8 cellular contexts compared by ENCODE assay signal in genomic region chr2:113273031-113273551, GRCh38. TPM values are rescaled to one million over a fixed set of nuclear protein-coding genes. Genes with fewer than 3 reads are reported as not detected.
DNase-seq lines count a peak whose midpoint lies in the region; ATAC-seq, FAIRE-seq and TF ChIP-seq lines count a peak whose summit lies in the region.

No MANE protein-coding gene starts in this region.

- in situ Hi-C loops in HepG2 (cut with HindIII; ENCODE audit: extremely low pct_ligation_motif_present, low pct_unique_long_range_greater_than_20kb), result loop anchor here (25.0 kb wide), 1 partner anchor 89 kb away; no protein-coding TSS in a partner anchor

- H3K27me3 ChIP-seq in HepG2 (ENCODE audit: control insufficient read depth in 1 of 2, insufficient read depth in 2 of 2, low read length in 2 of 2), result peaks cover 1 to 15% of the 10 kb centered on the region in 2 experiments; a peak in 4 of 5 replicates

- no peaks in the 10 kb centered on the region for H4K20me1 ChIP-seq in HepG2 (ENCODE audit: insufficient read depth, low read length)

- H2AFZ ChIP-seq in HepG2 (ENCODE audit: low read length), result no peak overlapping the region

- H3K27me3 Mint-ChIP-seq in activated naive CD4-positive, alpha-beta T cell treated with anti-CD3 and anti-CD28 coated beads for 36 hours (ENCODE audit: low read depth), result peaks cover 45% of the 10 kb centered on the region
- peaks cover 76% of the 10 kb centered on the region for H3K27me3 Mint-ChIP-seq in activated T-helper 2 cell treated with anti-CD3 and anti-CD28 coated beads, Interferon-gamma antibody, Interleukin-2, Interleukin-4, amounts not matched to agents 10 μg/mL and 5 μg/mL and 100 μg/mL, durations not matched to agents 14 hours and 24 hours and 36 hours (ENCODE audit: low read depth)

- TF ChIP-seq CTCF in HepG2 (CRISPR knock-in tag; IDR thresholded peaks at IDR 0.05), result peak; percentile 31; the same call in 1 of the 2 replicates

- 2% methylated on average over 8 of the region's 8 CpGs for WGBS in HepG2 (ENCODE audit: low lambda C conversion rate)

- H3K27ac Mint-ChIP-seq in activated naive CD4-positive, alpha-beta T cell treated with anti-CD3 and anti-CD28 coated beads for 36 hours, result no peak overlapping the region
- H3K27ac Mint-ChIP-seq in activated T-helper 2 cell treated with anti-CD3 and anti-CD28 coated beads, Interferon-gamma antibody, Interleukin-2, Interleukin-4, amounts not matched to agents 10 μg/mL and 5 μg/mL and 100 μg/mL, durations not matched to agents 14 hours and 24 hours and 36 hours, result no peak overlapping the region

- FAIRE-seq in HepG2 (lab: Jason Lieb, UNC), result peak; percentile 88

- H3K4me3 Mint-ChIP-seq in activated naive CD4-positive, alpha-beta T cell treated with anti-CD3 and anti-CD28 coated beads for 36 hours, result no peak overlapping the region
- no peak overlapping the region for H3K4me3 Mint-ChIP-seq in activated T-helper 2 cell treated with anti-CD3 and anti-CD28 coated beads, Interferon-gamma antibody, Interleukin-2, Interleukin-4, amounts not matched to agents 10 μg/mL and 5 μg/mL and 100 μg/mL, durations not matched to agents 14 hours and 24 hours and 36 hours (ENCODE audit: low read depth)

- H3K4me2 ChIP-seq in HepG2 (ENCODE audit: low read depth, low read length), result peak overlapping the region; percentile 32; the same call in 1 of the 2 replicates

- H3K27ac ChIP-seq in HepG2 (ENCODE audit: extremely low read length, insufficient read depth, low read length), result no peak overlapping the region

- H3K4me1 Mint-ChIP-seq in activated naive CD4-positive, alpha-beta T cell treated with anti-CD3 and anti-CD28 coated beads for 36 hours (ENCODE audit: low read depth), result peaks cover 26% of the 10 kb centered on the region
- H3K4me1 Mint-ChIP-seq in activated T-helper 2 cell treated with anti-CD3 and anti-CD28 coated beads, Interferon-gamma antibody, Interleukin-2, Interleukin-4, amounts not matched to agents 10 μg/mL and 5 μg/mL and 100 μg/mL, durations not matched to agents 14 hours and 24 hours and 36 hours (ENCODE audit: low read depth), result peaks cover 13% of the 10 kb centered on the region

- ATAC-seq in HG02938 (IDR thresholded peaks at IDR 0.05; ENCODE audit: unreplicated experiment) (peak; percentile 54), HepG2 (peak; percentile 99), HG03196 (IDR thresholded peaks at IDR 0.05; ENCODE audit: unreplicated experiment) (no peak)

- CTCF ChIA-PET in activated naive CD4-positive, alpha-beta T cell treated with anti-CD3 and anti-CD28 coated beads for 36 hours (lab: Charles Lee), result interaction anchor here (0.8 to 1.3 kb wide), 7 partner anchors 9 to 135 kb away, joined by 3 to 6 read pairs (median 3); no protein-coding TSS in a partner anchor
- CTCF ChIA-PET in HepG2 (lab: Yijun Ruan, JAX; ENCODE audit: low intra/inter-chr PET ratio, low total read pairs), result no interaction called here

- H3K4me1 ChIP-seq in HepG2 (ENCODE audit: insufficient read depth, low read length), result peaks cover 10% of the 10 kb centered on the region; the same call in 1 of the 2 replicates

- no peak overlapping the region for H3K9ac ChIP-seq in HepG2 (ENCODE audit: insufficient read depth, low read depth, low read length)

- no peak for TF ChIP-seq POLR2A in HepG2 (IDR thresholded peaks at IDR 0.05; ENCODE audit: insufficient read depth in 1 of 2, low read depth in 2 of 2, low read length in 2 of 2)

- DNase-seq in DMS 273 treated with DMSO at 0.1 percent for 48 hours (lab: John Stamatoyannopoulos, UW), result peak; percentile 10
- peak; percentile 38 for DNase-seq in activated naive CD4-positive, alpha-beta T cell treated with anti-CD3 and anti-CD28 coated beads for 36 hours
- DNase-seq in HepG2 (ENCODE audit: low spot score), result peak; percentile 28
- no peak for DNase-seq in GF-D8 (lab: John Stamatoyannopoulos, UW)
- no peak for DNase-seq in activated T-helper 2 cell treated with anti-CD3 and anti-CD28 coated beads, Interferon-gamma antibody, Interleukin-2, Interleukin-4, amounts not matched to agents 10 μg/mL and 5 μg/mL and 100 μg/mL, durations not matched to agents 14 hours and 24 hours and 36 hours (ENCODE audit: low spot score)
- DNase-seq in NCI-H526 (lab: John Stamatoyannopoulos, UW), result no peak

- intact Hi-C loops in activated naive CD4-positive, alpha-beta T cell treated with anti-CD3 and anti-CD28 coated beads for 36 hours (cut with micrococcal nuclease), result no loop called here
- intact Hi-C loops in HepG2 (cut with micrococcal nuclease; ENCODE audit: unreplicated experiment), result no loop called here
- intact Hi-C loops in activated T-helper 2 cell treated with anti-CD3 and anti-CD28 coated beads, Interferon-gamma antibody, Interleukin-2, Interleukin-4, amounts not matched to agents 10 μg/mL and 5 μg/mL and 100 μg/mL, durations not matched to agents 14 hours and 24 hours and 36 hours (cut with micrococcal nuclease), result loop anchor here (5.0 to 10.0 kb wide), 2 partner anchors 71 to 232 kb away; no protein-coding TSS in a partner anchor

- no peaks in the 10 kb centered on the region for H3K9me3 ChIP-seq in HepG2 (ENCODE audit: low read length)

- TF ChIP-seq EP300 in HepG2 (IDR thresholded peaks at IDR 0.05; ENCODE audit: low read depth in 2 of 2, low read length in 2 of 2) (no peak), HepG2 (CRISPR knock-in tag; IDR thresholded peaks at IDR 0.05; ENCODE audit: borderline replicate concordance) (no peak)

- BruUV-seq in HepG2 (replicated peaks; lab: Mats Ljungman, UMichigan), result no TSS peak

- no peaks in the 10 kb centered on the region for H3K9me3 Mint-ChIP-seq in activated naive CD4-positive, alpha-beta T cell treated with anti-CD3 and anti-CD28 coated beads for 36 hours
- no peaks in the 10 kb centered on the region for H3K9me3 Mint-ChIP-seq in activated T-helper 2 cell treated with anti-CD3 and anti-CD28 coated beads, Interferon-gamma antibody, Interleukin-2, Interleukin-4, amounts not matched to agents 10 μg/mL and 5 μg/mL and 100 μg/mL, durations not matched to agents 14 hours and 24 hours and 36 hours

- no peaks in the 10 kb centered on the region for H3K79me2 ChIP-seq in HepG2 (ENCODE audit: insufficient read depth, low read length)

- no peak overlapping the region; a peak in 1 of 6 replicates for H3K4me3 ChIP-seq in HepG2 (replicated peaks in 1 of 3; ENCODE audit: insufficient read depth in 1 of 3, low read depth in 2 of 3, low read length in 3 of 3)

- H3K36me3 ChIP-seq in HepG2 (replicated peaks in 1 of 2; ENCODE audit: control insufficient read depth in 1 of 2, insufficient read depth in 2 of 2, low read length in 2 of 2), result no peaks in the 10 kb centered on the region

- no peaks in the 10 kb centered on the region for H3K36me3 Mint-ChIP-seq in activated naive CD4-positive, alpha-beta T cell treated with anti-CD3 and anti-CD28 coated beads for 36 hours (ENCODE audit: low read depth)
- no peaks in the 10 kb centered on the region for H3K36me3 Mint-ChIP-seq in activated T-helper 2 cell treated with anti-CD3 and anti-CD28 coated beads, Interferon-gamma antibody, Interleukin-2, Interleukin-4, amounts not matched to agents 10 μg/mL and 5 μg/mL and 100 μg/mL, durations not matched to agents 14 hours and 24 hours and 36 hours (ENCODE audit: low read depth)

- TF ChIP-seq RAD21 in HepG2 (CRISPR knock-in tag; IDR thresholded peaks at IDR 0.05), result no peak

- POLR2A ChIA-PET in HepG2 (lab: Yijun Ruan, JAX), result interaction anchor here (1.1 to 1.8 kb wide), 4 partner anchors 9 to 69 kb away, joined by 3 to 13 read pairs (median 6); no protein-coding TSS in a partner anchor

RNA-seq across cellular contexts. Expression of gene PAX8, which starts 5.6 kb away (rescaled TPM):
- 1 to 10 TPM; 2.0 to 2.8 TPM for total RNA-seq in activated naive CD4-positive, alpha-beta T cell treated with anti-CD3 and anti-CD28 coated beads for 36 hours
- total RNA-seq in HepG2 (2016; rRNA removed; fragmentation: Illumina TruSeq; extraction: Trizol), result 1.3 and 1.5 TPM in 2 replicates
- total RNA-seq in HepG2 (2016; cell fraction: cytosol; rRNA removed; fragmentation: Illumina TruSeq; extraction: Trizol; ENCODE audit: low read depth), result 0.79 and 0.91 TPM in 2 replicates
- total RNA-seq in HepG2 (2016; cell fraction: insoluble cytoplasmic fraction; rRNA removed; fragmentation: Illumina TruSeq; extraction: Trizol), result 1.4 and 1.5 TPM in 2 replicates
- total RNA-seq in HepG2 (2016; cell fraction: membrane; rRNA removed; fragmentation: Illumina TruSeq; extraction: Trizol), result 1.9 and 2.0 TPM in 2 replicates
- 0.88 and 0.90 TPM in 2 replicates for total RNA-seq in HepG2 (2016; cell fraction: nucleus; rRNA removed; fragmentation: Illumina TruSeq; extraction: Trizol)
- 8.1 and 8.8 TPM in 2 replicates for polyA plus RNA-seq in HepG2 (2011; rRNA removed)
- 3.2 and 4.3 TPM in 2 replicates for polyA plus RNA-seq in HepG2 (2011; cell fraction: cytosol; rRNA removed)
- polyA plus RNA-seq in HepG2 (2011; cell fraction: nucleus; rRNA removed), result 2.5 and 2.8 TPM in 2 replicates
- 5.3 and 8.3 TPM in 2 replicates for polyA plus RNA-seq in HepG2 (2012)
- polyA plus RNA-seq in HepG2 (2016; cell fraction: cytosol; fragmentation: Illumina TruSeq; extraction: Trizol; ENCODE audit: low read depth), result 1.0 and 1.2 TPM in 2 replicates
- polyA plus RNA-seq in HepG2 (2016; cell fraction: insoluble cytoplasmic fraction; fragmentation: Illumina TruSeq; extraction: Trizol; ENCODE audit: low read depth), result 3.8 and 4.0 TPM in 2 replicates
- polyA plus RNA-seq in HepG2 (2016; cell fraction: membrane; fragmentation: Illumina TruSeq; extraction: Trizol; ENCODE audit: low read depth), result 2.8 TPM in 2 replicates
- 2.5 and 3.1 TPM in 2 replicates for polyA plus RNA-seq in HepG2 (2016; cell fraction: nucleus; fragmentation: Illumina TruSeq; extraction: Trizol; ENCODE audit: insufficient read depth, low read depth)
- 1.1 and 5.5 TPM in 2 replicates for polyA minus RNA-seq in HepG2 (2011; rRNA and poly(A)+ RNA removed; ENCODE audit: low replicate concordance)
- polyA minus RNA-seq in HepG2 (2011; cell fraction: cytosol; rRNA and poly(A)+ RNA removed), result 2.4 and 3.0 TPM in 2 replicates
- 3.7 and 3.9 TPM in 2 replicates for polyA minus RNA-seq in HepG2 (2011; cell fraction: nucleus; rRNA and poly(A)+ RNA removed)
- total RNA-seq in activated T-helper 2 cell treated with anti-CD3 and anti-CD28 coated beads, Interferon-gamma antibody, Interleukin-2, Interleukin-4, amounts not matched to agents 10 μg/mL and 5 μg/mL and 100 μg/mL, durations not matched to agents 14 hours and 24 hours and 36 hours, result 0.76 and 0.84 TPM in 2 replicates

Comparison
In these comparisons a context has a peak if more than half of its experiments do, and no peak if none do; other contexts are left out.
1. DNase-seq: peak in DMS 273 treated with DMSO at 0.1 percent for 48 hours (single experiment), activated naive CD4-positive, alpha-beta T cell treated with anti-CD3 and anti-CD28 coated beads for 36 hours (single experiment) and HepG2 (single experiment); none in GF-D8 (single experiment), activated T-helper 2 cell treated with anti-CD3 and anti-CD28 coated beads, Interferon-gamma antibody, Interleukin-2, Interleukin-4, amounts not matched to agents 10 μg/mL and 5 μg/mL and 100 μg/mL, durations not matched to agents 14 hours and 24 hours and 36 hours (single experiment) and NCI-H526 (0 of 2).